ENCODE assay signal across 8 cellular contexts in genomic region chr19:50368649-50369570, GRCh38. TPM values are rescaled to one million over a fixed set of nuclear protein-coding genes. Genes with fewer than 3 reads are reported as not detected.
A peak's percentile ranks its signal among the peaks of the same experiment; 100 is the strongest.
DNase-seq lines count a peak whose midpoint lies in the region; ATAC-seq and TF ChIP-seq lines count a peak whose summit lies in the region.

No MANE protein-coding gene starts in this region.

- peaks cover 13% of the 10 kb centered on the region for H3K4me1 Mint-ChIP-seq in neural crest cell

- peak; percentile 73 for DNase-seq in activated gamma-delta T cell treated with Interleukin-2 at 50 U/mL for 16 hours
- no peak for DNase-seq in activated gamma-delta T cell (lab: John Stamatoyannopoulos, UW)
- DNase-seq in Kasumi-1 (lab: John Stamatoyannopoulos, UW), result peak; percentile 66 to 73
- peak; percentile 37 to 67 (median 57) for DNase-seq in activated naive CD4-positive, alpha-beta T cell (lab: John Stamatoyannopoulos, UW)
- peak; percentile 57 to 68 for DNase-seq in foreskin keratinocyte
- peak; percentile 82 for DNase-seq in neural crest cell (ENCODE audit: low read depth, low spot score)
- DNase-seq in stromal cell of bone marrow (ENCODE audit: low read depth), result peak; percentile 78

- H3K4me1 ChIP-seq in foreskin keratinocyte, result no peaks in the 10 kb centered on the region

- no peak overlapping the region for H3K27ac ChIP-seq in foreskin keratinocyte

- TF ChIP-seq CTCF in foreskin keratinocyte (conservative IDR thresholded peaks at IDR 0.05) (peak; percentile 89), neural crest cell (conservative IDR thresholded peaks at IDR 0.05) (peak; percentile 92)

- TF ChIP-seq POLR2A in Raji (IDR thresholded peaks at IDR 0.05; ENCODE audit: insufficient read depth, low read depth, low read length), result peak; percentile 65

- peak overlapping the region; percentile 93 for H3K4me3 Mint-ChIP-seq in neural crest cell

- H3K27me3 ChIP-seq in foreskin keratinocyte, result no peaks in the 10 kb centered on the region

- no peaks in the 10 kb centered on the region for H3K36me3 Mint-ChIP-seq in neural crest cell (ENCODE audit: low read depth)

- peak; percentile 80 for ATAC-seq in foreskin keratinocyte

- no peaks in the 10 kb centered on the region for H3K9me3 Mint-ChIP-seq in neural crest cell

- peaks cover 9% of the 10 kb centered on the region for H3K27me3 Mint-ChIP-seq in neural crest cell (ENCODE audit: low read depth)

- peak overlapping the region; percentile 93 for H3K27ac Mint-ChIP-seq in neural crest cell (ENCODE audit: unreplicated experiment)

RNA-seq across cellular contexts. Expression of gene NAPSA, which starts 3.5 kb away (rescaled TPM):
- total RNA-seq in foreskin keratinocyte (0.41 and 0.53 TPM in 2 replicates), neural crest cell (0.96 and 1.0 TPM in 2 replicates)
- polyA plus RNA-seq in foreskin keratinocyte, result 0.62 and 0.82 TPM in 2 replicates

RNA-seq across cellular contexts. Expression of gene NR1H2, which starts 7.3 kb away (rescaled TPM):
- total RNA-seq in foreskin keratinocyte (41.0 and 43.9 TPM in 2 replicates), neural crest cell (21.8 and 22.8 TPM in 2 replicates)
- polyA plus RNA-seq in foreskin keratinocyte, result 45.0 and 49.0 TPM in 2 replicates

RNA-seq across cellular contexts. Expression of gene POLD1, which starts 15.2 kb away (rescaled TPM):
- total RNA-seq in foreskin keratinocyte (76.2 and 89.1 TPM in 2 replicates), neural crest cell (151 and 160 TPM in 2 replicates)
- polyA plus RNA-seq in foreskin keratinocyte, result 63.9 and 71.3 TPM in 2 replicates

RNA-seq across cellular contexts. Expression of gene KCNC3, which starts 39.7 kb away (rescaled TPM):
- not detected in 2 replicates for total RNA-seq in foreskin keratinocyte
- not detected in 2 replicates for polyA plus RNA-seq in foreskin keratinocyte
- 4.0 and 4.2 TPM in 2 replicates for total RNA-seq in neural crest cell

RNA-seq across cellular contexts. Expression of gene SPIB, which starts 49.8 kb away (rescaled TPM):
- total RNA-seq in foreskin keratinocyte (not detected in 2 replicates), neural crest cell (not detected in 2 replicates)
- polyA plus RNA-seq in foreskin keratinocyte, result 0.17 TPM in 1 of 2 replicates, not detected in the other
